8 cellular contexts compared by ENCODE assay signal in genomic region chr9:129317179-129318011, GRCh38.
DNase-seq lines count a peak whose midpoint lies in the region; ATAC-seq and TF ChIP-seq lines count a peak whose summit lies in the region.

No MANE protein-coding gene starts in this region.

- ATAC-seq in left colon (peak; percentile 72), HG03175 (IDR thresholded peaks at IDR 0.05; ENCODE audit: unreplicated experiment) (no peak)

- H3K4me3 ChIP-seq in vagina: no peak overlapping the region

- in situ Hi-C loops in ACHN (cut with HindIII; ENCODE audit: low pct_ligation_motif_present, low pct_unique_long_range_greater_than_20kb, low sequenced_read_pairs): no loop called here

- H3K27me3 ChIP-seq in vagina: no peaks in the 10 kb centered on the region

- intact Hi-C loops in left colon (cut with DNase I, micrococcal nuclease) (no loop called here), vagina (cut with DNase I) (loop anchor here (5.0 kb wide), 3 partner anchors 140 to 175 kb away; partner anchors contain the start of gene IER5L)

- H3K27ac ChIP-seq in vagina: peak overlapping the region; percentile 96

- DNase-seq in stimulated activated CD4-positive, alpha-beta T cell treated with anti-CD3 and anti-CD28 coated beads, Interleukin-15, amount 100 ng/mL, for 24 hours: peak; percentile 41
- DNase-seq in stimulated activated CD4-positive, alpha-beta T cell treated with anti-CD3 and anti-CD28 coated beads, Interleukin-4, amount 100 ng/mL, for 1 hour: no peak
- peak; percentile 59 for DNase-seq in amniotic epithelial cell (ENCODE audit: low read depth)
- peak in 1 of 2 donors; percentile 44 for DNase-seq in left colon
- DNase-seq in vagina (ENCODE audit: extremely low spot score in 2 of 2): peak in 1 of 2 donors; percentile 85
- no peak for DNase-seq in germinal center (ENCODE audit: low spot score)
- DNase-seq in ACHN: no peak

- no peak for TF ChIP-seq POLR2A in vagina (IDR thresholded peaks at IDR 0.05)

- H3K9me3 ChIP-seq in vagina: no peaks in the 10 kb centered on the region

- H3K36me3 ChIP-seq in vagina: no peaks in the 10 kb centered on the region

- peaks cover 73% of the 10 kb centered on the region for H3K4me1 ChIP-seq in vagina

- TF ChIP-seq CTCF in vagina (IDR thresholded peaks at IDR 0.05): no peak

Comparison
In these comparisons a context has a peak if more than half of its experiments do, and no peak if none do; other contexts are left out.
1. DNase-seq: peak in stimulated activated CD4-positive, alpha-beta T cell treated with anti-CD3 and anti-CD28 coated beads, Interleukin-15, amount 100 ng/mL, for 24 hours (single experiment) and amniotic epithelial cell (single experiment); none in stimulated activated CD4-positive, alpha-beta T cell treated with anti-CD3 and anti-CD28 coated beads, Interleukin-4, amount 100 ng/mL, for 1 hour (single experiment), germinal center (single experiment) and ACHN (single experiment).